ENCODE assay signal across 11 cellular contexts in genomic region chr12:110330544-110330943, GRCh38. TPM values are rescaled to one million over a fixed set of nuclear protein-coding genes. Genes with fewer than 3 reads are reported as not detected.
A peak's percentile ranks its signal among the peaks of the same experiment; 100 is the strongest.
DNase-seq lines count a peak whose midpoint lies in the region; ATAC-seq, FAIRE-seq and TF ChIP-seq lines count a peak whose summit lies in the region.
"Had no signal": no experiment of that assay in that cellular context is flagged by ENCODE, and none has a peak within 500 bp of the region (broad histone marks: within the 10 kb centered on the region; RNA-seq: fewer than 3 reads in every experiment).

No MANE protein-coding gene starts in this region.

- no peak overlapping the region for H3K4me2 ChIP-seq in keratinocyte (ENCODE audit: control insufficient read depth, extremely low read depth, insufficient read depth, low read depth, low read length)

- H3K79me2 ChIP-seq in keratinocyte (ENCODE audit: control insufficient read depth, insufficient read depth, low read length), result peaks cover 73% of the 10 kb centered on the region

- TF ChIP-seq EP300 in Ishikawa (IDR thresholded peaks at IDR 0.05; ENCODE audit: borderline replicate concordance), result no peak

- no peak for TF ChIP-seq CTCF in keratinocyte (optimal IDR thresholded peaks at IDR 0.05 in 1 of 3, IDR thresholded peaks at IDR 0.05 in 1 of 3, conservative IDR thresholded peaks at IDR 0.05 in 1 of 3; ENCODE audit: extremely low read depth in 1 of 3, insufficient read depth in 2 of 3, low read length in 3 of 3)

- H3K27ac ChIP-seq in angular gyrus (ENCODE audit: low read depth, low read length) (peak overlapping the region; percentile 74), keratinocyte (ENCODE audit: control insufficient read depth, insufficient read depth, low read length) (peak overlapping the region; percentile 8), small intestine (ENCODE audit: low read depth in 1 of 2, low read length in 1 of 2) (no peak overlapping the region)
- H3K27ac ChIP-seq: ovary had no signal

- no peak for TF ChIP-seq RAD21 in Ishikawa (IDR thresholded peaks at IDR 0.05; ENCODE audit: low read depth)

- no peak overlapping the region for H3K9ac ChIP-seq in keratinocyte (ENCODE audit: control insufficient read depth, extremely low read depth, insufficient read depth, low read length)

- H3K9me3 ChIP-seq in keratinocyte (ENCODE audit: control insufficient read depth, low read depth, low read length) (no peaks in the 10 kb centered on the region), small intestine (ENCODE audit: control insufficient read depth, low read depth) (no peaks in the 10 kb centered on the region)
- H3K9me3 ChIP-seq: ovary had no signal

- DNase-seq in Ammon's horn (ENCODE audit: low spot score) (peak; percentile 43), keratinocyte (ENCODE audit: low read depth, low spot score) (no peak), small intestine (no peak), globus pallidus (ENCODE audit: low spot score) (no peak)
- no peak for DNase-seq in activated CD8-positive, alpha-beta memory T cell treated with anti-CD3 and anti-CD28 coated beads for 24 hours
- DNase-seq: NCI-H1694 treated with DMSO at 0.1 percent for 48 hours, ovary had no signal

- H3K4me3 ChIP-seq in keratinocyte (ENCODE audit: control insufficient read depth in 2 of 3, extremely low read depth in 1 of 3, insufficient read depth in 2 of 3, low read depth in 1 of 3, low read length in 3 of 3), result no peak overlapping the region
- no peak overlapping the region for H3K4me3 ChIP-seq in small intestine (ENCODE audit: low read depth in 1 of 2, low read length in 2 of 2)
- H3K4me3 ChIP-seq: ovary had no signal

- no peaks in the 10 kb centered on the region for H3K9me1 ChIP-seq in keratinocyte (ENCODE audit: control insufficient read depth, extremely low read depth, insufficient read depth, low read length)

- dilution Hi-C loops in keratinocyte (cut with MboI; ENCODE audit: extremely low pct_ligation_motif_present, low sequenced_read_pairs), result no loop called here

- H3K36me3 ChIP-seq in keratinocyte (ENCODE audit: control insufficient read depth in 2 of 2, extremely low read depth in 1 of 2, insufficient read depth in 2 of 2, low read length in 2 of 2) (peaks cover 45 to 56% of the 10 kb centered on the region in 2 experiments), small intestine (ENCODE audit: control insufficient read depth in 2 of 2, insufficient read depth in 2 of 2, low read length in 2 of 2) (peaks cover 31 to 34% of the 10 kb centered on the region in 2 donors)
- H3K36me3 ChIP-seq: ovary had no signal

- H3K4me1 ChIP-seq in keratinocyte (ENCODE audit: control insufficient read depth, extremely low read depth, insufficient read depth, low read length) (peaks cover 3% of the 10 kb centered on the region), small intestine (ENCODE audit: control insufficient read depth in 2 of 2, insufficient read depth in 1 of 2, low read depth in 1 of 2, low read length in 1 of 2) (no peaks in the 10 kb centered on the region)

- no peak for ATAC-seq in HG03280 (IDR thresholded peaks at IDR 0.05; ENCODE audit: unreplicated experiment)

- H3K27me3 ChIP-seq in keratinocyte (ENCODE audit: control insufficient read depth, extremely low read depth, insufficient read depth, low read length), result no peaks in the 10 kb centered on the region
- H3K27me3 ChIP-seq in small intestine (ENCODE audit: control insufficient read depth in 2 of 2, insufficient read depth in 2 of 2, low read length in 2 of 2), result no peaks in the 10 kb centered on the region
- H3K27me3 ChIP-seq: ovary had no signal

- H2AFZ ChIP-seq in keratinocyte (ENCODE audit: control insufficient read depth, low read length), result no peak overlapping the region

- FAIRE-seq in keratinocyte (lab: Jason Lieb, UNC) (no peak), small intestine (lab: Jason Lieb, UNC) (no peak)
- FAIRE-seq: H54 had no signal

- H4K20me1 ChIP-seq in keratinocyte (ENCODE audit: control insufficient read depth, extremely low read depth, insufficient read depth, low read length), result peaks cover 11% of the 10 kb centered on the region

TF ChIP-seq in Ishikawa, 13 proteins besides CTCF, POLR2A, EP300 and RAD21:
- TF ChIP-seq EGR1 (IDR thresholded peaks at IDR 0.05) (no peak), ZBTB7A (IDR thresholded peaks at IDR 0.05; ENCODE audit: low read depth) (no peak), NFIC (IDR thresholded peaks at IDR 0.05) (no peak), TCF12 (IDR thresholded peaks at IDR 0.05; ENCODE audit: low read depth) (no peak), CEBPB (IDR thresholded peaks at IDR 0.05) (peak; percentile 79), USF1 (IDR thresholded peaks at IDR 0.05) (no peak), REST (IDR thresholded peaks at IDR 0.05; ENCODE audit: low read depth) (no peak), CREB1 (IDR thresholded peaks at IDR 0.05; ENCODE audit: low read depth) (no peak)
TF ChIP-seq in Ishikawa: peak in this region for 1.

RNA-seq across cellular contexts. Expression of gene ATP2A2, which starts 49.5 kb away (rescaled TPM):
- polyA plus RNA-seq in keratinocyte, result 54.5 to 190 TPM (median 127 TPM) in 3 replicates
- polyA plus RNA-seq in keratinocyte (2011; ENCODE audit: low read depth), result 125 TPM
- 44.8 and 61.1 TPM in 2 replicates for polyA plus RNA-seq in keratinocyte (2011; cell fraction: cytosol; rRNA removed)
- 434 and 449 TPM in 2 replicates for polyA plus RNA-seq in keratinocyte (2011; cell fraction: nucleus; rRNA removed)
- polyA plus RNA-seq in keratinocyte (2012; ENCODE audit: low replicate concordance), result 126 and 203 TPM in 2 replicates
- 122 to 314 TPM (median 265 TPM) in 3 replicates for polyA minus RNA-seq in keratinocyte
- polyA minus RNA-seq in keratinocyte (2011; cell fraction: cytosol; rRNA and poly(A)+ RNA removed), result 79.8 TPM
- 294 and 451 TPM in 2 replicates for polyA minus RNA-seq in keratinocyte (2011; cell fraction: nucleus; rRNA and poly(A)+ RNA removed)
- 100 to 1,000 TPM in 1 of 3 donors, 10 to 100 TPM in 2; 14.8 to 100 (median 21.9) TPM for polyA plus RNA-seq in small intestine

Comparison
In these comparisons a context has a peak if more than half of its experiments do, and no peak if none do; other contexts are left out.
1. H3K27ac ChIP-seq: peak in angular gyrus (single experiment) and keratinocyte (single experiment); none in small intestine (0 of 2).